In genomic region chr19:55857974-55858373, GRCh38 we compare ENCODE assay signal across 30 cellular contexts. TPM values are rescaled to one million over a fixed set of nuclear protein-coding genes. Genes with fewer than 3 reads are reported as not detected.
"Had no signal": no experiment of that assay in that cellular context is flagged by ENCODE, and none has a peak within 500 bp of the region (broad histone marks: within the 10 kb centered on the region; RNA-seq: fewer than 3 reads in every experiment).

No MANE protein-coding gene starts in this region.

- H3K4me1 Mint-ChIP-seq: activated CD4-positive, alpha-beta T cell treated with anti-CD3 and anti-CD28 coated beads for 36 hours; activated CD4-positive, alpha-beta T cell treated with anti-CD3 and anti-CD28 coated beads, Interleukin-2, amount 10 ng/mL, durations not matched to agents 7 days and 5 days; brain had no signal

- H3K36me3 Mint-ChIP-seq: activated naive CD4-positive, alpha-beta T cell treated with anti-CD3 and anti-CD28 coated beads, Interleukin-2, amount 50 U/mL, for 72 hours; brain had no signal

- H3K9ac ChIP-seq: KMS-11 had no signal

- H3K27ac ChIP-seq: adrenal gland, KMS-11 had no signal

- H3K27ac Mint-ChIP-seq: activated CD4-positive, alpha-beta T cell treated with anti-CD3 and anti-CD28 coated beads for 36 hours; activated CD4-positive, alpha-beta T cell treated with anti-CD3 and anti-CD28 coated beads, Interleukin-2, amount 10 ng/mL, durations not matched to agents 7 days and 5 days; activated CD8-positive, alpha-beta T cell treated with anti-CD3 and anti-CD28 coated beads, Interleukin-2, amount 10 ng/mL, durations not matched to agents 7 days and 5 days; activated naive CD4-positive, alpha-beta T cell treated with anti-CD3 and anti-CD28 coated beads for 36 hours; activated naive CD4-positive, alpha-beta T cell treated with anti-CD3 and anti-CD28 coated beads, Interleukin-2, amount 50 U/mL, for 72 hours; activated T-cell treated with anti-CD3 and anti-CD28 coated beads, Interleukin-2, amount 50 U/mL, for 24 hours; activated T-helper 2 cell treated with anti-CD3 and anti-CD28 coated beads, Interferon-gamma antibody, Interleukin-2, Interleukin-4, amounts not matched to agents 10 μg/mL and 5 μg/mL and 100 μg/mL, durations not matched to agents 14 hours and 24 hours and 36 hours; brain; T-helper 1 cell treated with Interleukin-12 subunit alpha and Interleukin-12 subunit beta and Interleukin-4 antibody, amounts not matched to agents 30 μg/mL and 1 μg/mL, for 36 hours; T-helper 2 cell treated with Interferon-gamma antibody and Interleukin-4, amounts not matched to agents 5 μg/mL and 100 μg/mL, for 36 hours had no signal

- H3K27me3 Mint-ChIP-seq: activated CD4-positive, alpha-beta T cell treated with anti-CD3 and anti-CD28 coated beads for 36 hours; activated CD4-positive, alpha-beta T cell treated with anti-CD3 and anti-CD28 coated beads, Interleukin-2, amount 10 ng/mL, durations not matched to agents 7 days and 5 days; activated T-cell treated with anti-CD3 and anti-CD28 coated beads, Interleukin-2, amount 50 U/mL, for 24 hours had no signal

- H3K4me3 Mint-ChIP-seq: activated CD4-positive, alpha-beta T cell treated with anti-CD3 and anti-CD28 coated beads for 36 hours; activated CD4-positive, alpha-beta T cell treated with anti-CD3 and anti-CD28 coated beads, Interleukin-2, amount 10 ng/mL, durations not matched to agents 7 days and 5 days; activated CD8-positive, alpha-beta T cell treated with anti-CD3 and anti-CD28 coated beads, Interleukin-2, amount 10 ng/mL, durations not matched to agents 7 days and 5 days; activated naive CD4-positive, alpha-beta T cell treated with anti-CD3 and anti-CD28 coated beads for 36 hours; activated T-cell treated with anti-CD3 and anti-CD28 coated beads, Interleukin-2, amount 50 U/mL, for 24 hours; brain; T-helper 1 cell treated with Interleukin-12 subunit alpha and Interleukin-12 subunit beta and Interleukin-4 antibody, amounts not matched to agents 30 μg/mL and 1 μg/mL, for 36 hours; T-helper 2 cell treated with Interferon-gamma antibody and Interleukin-4, amounts not matched to agents 5 μg/mL and 100 μg/mL, for 36 hours had no signal

- H3K4me1 ChIP-seq: adrenal gland had no signal

- H3K4me2 ChIP-seq: KMS-11 had no signal

- H3K36me3 ChIP-seq: adrenal gland had no signal

- FAIRE-seq: bronchial epithelial cell, TTC549 had no signal

- ATAC-seq: activated CD4-positive, alpha-beta T cell treated with anti-CD3 and anti-CD28 coated beads for 36 hours; activated CD4-positive, CD25-positive, alpha-beta regulatory T cell treated with anti-CD3 and anti-CD28 coated beads, Interleukin-2, amount 50 U/mL, for 24 hours; activated CD8-positive, alpha-beta T cell treated with anti-CD3 and anti-CD28 coated beads, Interleukin-2, amount 10 ng/mL, durations not matched to agents 7 days and 5 days; activated naive CD4-positive, alpha-beta T cell treated with anti-CD3 and anti-CD28 coated beads, Interleukin-2, amount 50 U/mL, for 72 hours had no signal

- DNase-seq: activated CD4-positive, alpha-beta T cell treated with anti-CD3 and anti-CD28 coated beads for 36 hours; activated CD4-positive, alpha-beta T cell treated with anti-CD3 and anti-CD28 coated beads, Interleukin-2, amount 10 ng/mL, durations not matched to agents 7 days and 5 days; activated CD4-positive, alpha-beta T cell treated with anti-CD3 and anti-CD28 coated beads, Interleukin-2, amount 50 U/mL, for 48 hours; activated CD8-positive, alpha-beta T cell treated with anti-CD3 and anti-CD28 coated beads, Interleukin-2, amount 10 ng/mL, durations not matched to agents 7 days and 5 days; activated gamma-delta T cell; activated naive CD4-positive, alpha-beta T cell treated with anti-CD3 and anti-CD28 coated beads for 36 hours; activated T-cell treated with anti-CD3 and anti-CD28 coated beads, Interleukin-2, amount 50 U/mL, for 24 hours; adrenal gland; NCI-H1092 treated with DMSO at 0.1 percent for 48 hours; NCI-H1417; NCI-H146; NCI-H187; NCI-H2029 treated with DMSO at 0.1 percent for 48 hours; NCI-H2107; NCI-H2171; NCI-H510A; NCI-H526; NCI-H748 treated with DMSO at 0.1 percent for 48 hours; NK-92 treated with Interleukin-12 subunit alpha and Interleukin-12 subunit beta, amount 100 ng/mL, for 24 hours; Right ventricle myocardium superior had no signal

- H3K27me3 ChIP-seq: adrenal gland had no signal

- H3K4me3 ChIP-seq: adrenal gland had no signal

- H3K9me3 ChIP-seq: adrenal gland had no signal

RNA-seq across cellular contexts. Expression of gene NLRP4, which starts 21.6 kb away (rescaled TPM):
- total RNA-seq: activated CD4-positive, alpha-beta T cell treated with anti-CD3 and anti-CD28 coated beads for 36 hours; activated CD4-positive, alpha-beta T cell treated with anti-CD3 and anti-CD28 coated beads, Interleukin-2, amount 10 ng/mL, durations not matched to agents 7 days and 5 days; activated CD8-positive, alpha-beta T cell treated with anti-CD3 and anti-CD28 coated beads, Interleukin-2, amount 10 ng/mL, durations not matched to agents 7 days and 5 days; activated naive CD4-positive, alpha-beta T cell treated with anti-CD3 and anti-CD28 coated beads for 36 hours; activated naive CD4-positive, alpha-beta T cell treated with anti-CD3 and anti-CD28 coated beads, Interleukin-2, amount 50 U/mL, for 72 hours; activated T-helper 2 cell treated with anti-CD3 and anti-CD28 coated beads, Interferon-gamma antibody, Interleukin-2, Interleukin-4, amounts not matched to agents 10 μg/mL and 5 μg/mL and 100 μg/mL, durations not matched to agents 14 hours and 24 hours and 36 hours; adrenal gland; bronchial epithelial cell; M059J; Right ventricle myocardium superior had no signal
- polyA plus RNA-seq: adrenal gland had no signal

RNA-seq across cellular contexts. Expression of gene NLRP11, which starts 26.2 kb away (rescaled TPM):
- total RNA-seq: activated CD4-positive, alpha-beta T cell treated with anti-CD3 and anti-CD28 coated beads, Interleukin-2, amount 10 ng/mL, durations not matched to agents 7 days and 5 days; activated CD8-positive, alpha-beta T cell treated with anti-CD3 and anti-CD28 coated beads, Interleukin-2, amount 10 ng/mL, durations not matched to agents 7 days and 5 days; activated T-helper 2 cell treated with anti-CD3 and anti-CD28 coated beads, Interferon-gamma antibody, Interleukin-2, Interleukin-4, amounts not matched to agents 10 μg/mL and 5 μg/mL and 100 μg/mL, durations not matched to agents 14 hours and 24 hours and 36 hours; bronchial epithelial cell; Right ventricle myocardium superior had no signal
- polyA plus RNA-seq: adrenal gland had no signal
